16 cellular contexts compared by ENCODE assay signal in the genomic region with DNA sequence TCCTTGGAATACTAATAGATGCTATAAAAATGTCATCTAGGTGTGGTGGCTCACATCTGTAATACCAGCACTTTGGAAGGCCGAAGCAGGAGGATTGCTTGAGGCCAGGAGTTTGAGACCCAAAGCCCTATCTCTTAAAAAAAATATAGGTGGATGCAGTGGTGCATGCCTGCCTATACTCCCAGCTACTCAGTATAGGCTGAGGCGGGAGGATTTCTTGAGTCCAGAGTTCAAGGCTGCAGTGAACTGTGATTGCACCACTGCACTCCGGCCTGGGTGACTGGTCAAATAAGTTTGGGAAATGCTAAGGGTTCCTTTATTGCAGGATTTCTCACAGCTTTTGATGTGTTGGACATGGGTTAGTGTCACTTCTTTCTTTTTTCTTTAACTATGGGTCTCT.
DNase-seq lines count a peak whose midpoint lies in the region; ATAC-seq and TF ChIP-seq lines count a peak whose summit lies in the region.
"Had no signal": no experiment of that assay in that cellular context is flagged by ENCODE, and none has a peak within 500 bp of the region (broad histone marks: within the 10 kb centered on the region; RNA-seq: fewer than 3 reads in every experiment).

No MANE protein-coding gene starts in this region.

- POLR2A ChIA-PET in OCI-LY7 (lab: Charles Lee) = interaction anchor here (0.7 kb wide), 1 partner anchor 31 kb away, joined by 3 read pairs; no protein-coding TSS in a partner anchor

- ATAC-seq in right lobe of liver (peak in 3 of 4 donors; percentile 18 to 62 (median 34)), upper lobe of right lung (peak; percentile 26), Right ventricle myocardium inferior (no peak)
- ATAC-seq: CD8-positive, alpha-beta T cell; GM23338; HCT116 had no signal

- H3K79me2 ChIP-seq in OCI-LY7 (ENCODE audit: insufficient read depth, low read depth, low read length) = peaks cover 8% of the 10 kb centered on the region; the same call in 1 of the 2 replicates

- no peak for TF ChIP-seq CTCF in OCI-LY7 (conservative IDR thresholded peaks at IDR 0.05; ENCODE audit: low read length)
- no peak for TF ChIP-seq CTCF in right lobe of liver (IDR thresholded peaks at IDR 0.05)
- no peak for TF ChIP-seq CTCF in upper lobe of right lung (IDR thresholded peaks at IDR 0.05)
- no peak for TF ChIP-seq CTCF in BE2C (IDR thresholded peaks at IDR 0.05; ENCODE audit: low read depth, low read length)

- WGBS in right lobe of liver (ENCODE audit: insufficient coverage, low coverage, low lambda C conversion rate, missing lambda C conversion rate) = 40% methylated on average over 3 of the region's 3 CpGs

- DNase-seq in OCI-LY7 (ENCODE audit: low spot score) (no peak), right lobe of liver (no peak), upper lobe of right lung (no peak), BE2C (no peak), Right ventricle myocardium inferior (ENCODE audit: missing footprints) (no peak), NCI-H1417 (lab: John Stamatoyannopoulos, UW) (no peak)
- DNase-seq: Caco-2; CD4-positive, CD25-positive, alpha-beta regulatory T cell; CD8-positive, alpha-beta T cell; DMS153; DND-41; H9 had no signal

- no TSS peak for BruUV-seq in OCI-LY7 (replicated peaks; lab: Mats Ljungman, UMichigan)

- no peak overlapping the region for H3K4me2 ChIP-seq in OCI-LY7 (ENCODE audit: low read length)
- H3K4me2 ChIP-seq: GM23338 had no signal

- intact Hi-C loops in OCI-LY7 (cut with micrococcal nuclease; ENCODE audit: unreplicated experiment) (loop anchor here (10.0 kb wide), 1 partner anchor 619 kb away; no protein-coding TSS in a partner anchor), right lobe of liver (cut with DNase I) (no loop called here), upper lobe of right lung (cut with DNase I) (no loop called here), Right ventricle myocardium inferior (cut with DNase I) (no loop called here)

- H2AFZ ChIP-seq in OCI-LY7 (ENCODE audit: low read length) = no peak overlapping the region
- H2AFZ ChIP-seq: GM23338 had no signal

- H3K9me3 ChIP-seq in OCI-LY7 (ENCODE audit: low read length) (peaks cover 20% of the 10 kb centered on the region; the same call in 1 of the 2 replicates), right lobe of liver (no peaks in the 10 kb centered on the region), upper lobe of right lung (no peaks in the 10 kb centered on the region), BE2C (no peaks in the 10 kb centered on the region)
- H3K9me3 ChIP-seq: Caco-2 had no signal

- H3K36me3 ChIP-seq in OCI-LY7 (ENCODE audit: insufficient read depth, low read length) (peaks cover 20% of the 10 kb centered on the region), right lobe of liver (no peaks in the 10 kb centered on the region), upper lobe of right lung (no peaks in the 10 kb centered on the region), BE2C (no peaks in the 10 kb centered on the region)

- H4K20me1 ChIP-seq in OCI-LY7 (ENCODE audit: insufficient read depth, low read length) = no peaks in the 10 kb centered on the region
- H4K20me1 ChIP-seq: BLaER1 treated with 17β-estradiol and CSF1 and Interleukin-3, amounts not matched to agents 10 nM and 100 nM had no signal

- H3K27me3 ChIP-seq in right lobe of liver = no peaks in the 10 kb centered on the region
- H3K27me3 ChIP-seq in upper lobe of right lung = no peaks in the 10 kb centered on the region
- no peaks in the 10 kb centered on the region for H3K27me3 ChIP-seq in BE2C
- H3K27me3 ChIP-seq: BLaER1 treated with 17β-estradiol and CSF1 and Interleukin-3, amounts not matched to agents 10 nM and 100 nM had no signal

- H3K4me1 ChIP-seq in OCI-LY7 (ENCODE audit: insufficient read depth, low read length, poor library complexity, severe bottlenecking) (peaks cover 86% of the 10 kb centered on the region), right lobe of liver (peaks cover 0 to 11% (median 0%) of the 10 kb centered on the region in 4 donors), upper lobe of right lung (peaks cover 3% of the 10 kb centered on the region), BE2C (peaks cover 26% of the 10 kb centered on the region)

- H3K4me3 ChIP-seq in OCI-LY7 (ENCODE audit: low read depth, low read length, poor library complexity, severe bottlenecking) (no peak overlapping the region), right lobe of liver (no peak overlapping the region), upper lobe of right lung (no peak overlapping the region), BE2C (ENCODE audit: low read depth, low read length) (no peak overlapping the region)
- H3K4me3 ChIP-seq: BLaER1 treated with 17β-estradiol and CSF1 and Interleukin-3, amounts not matched to agents 10 nM and 100 nM; GM12878; GM23338 had no signal

- H3K27ac ChIP-seq in OCI-LY7 (ENCODE audit: low read depth, low read length, poor library complexity, severe bottlenecking) (peak overlapping the region; percentile 1), right lobe of liver (no peak overlapping the region), upper lobe of right lung (no peak overlapping the region)

- H3K9me2 ChIP-seq in OCI-LY7 (ENCODE audit: insufficient read depth, low read length) = no peaks in the 10 kb centered on the region

- CTCF ChIA-PET in OCI-LY7 (lab: Charles Lee; ENCODE audit: unreplicated experiment) = no interaction called here

- no peak for TF ChIP-seq POLR2A in right lobe of liver (IDR thresholded peaks at IDR 0.05)
